ENCODE assay signal across 3 cellular contexts in the genomic region with DNA sequence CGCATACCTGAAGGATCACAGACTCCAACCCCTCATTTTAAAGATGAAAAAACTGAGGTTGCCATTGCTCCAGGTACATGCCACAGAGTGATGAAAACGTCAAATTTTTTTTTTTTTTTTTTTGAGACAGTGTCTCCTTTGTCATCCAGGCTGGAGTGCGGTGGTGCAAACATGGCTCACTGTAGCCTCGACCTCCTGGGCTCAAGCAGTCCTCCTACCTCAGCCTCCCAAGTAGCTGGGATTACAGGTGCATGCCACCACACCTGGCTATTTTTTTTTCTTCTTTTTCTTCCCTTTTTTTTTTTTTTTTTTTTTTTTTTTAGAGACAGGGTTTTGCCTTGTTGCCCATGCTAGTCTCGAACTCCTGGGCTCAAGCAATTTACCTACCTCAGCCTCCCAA. TPM values are rescaled to one million over a fixed set of nuclear protein-coding genes. Genes with fewer than 3 reads are reported as not detected.
"Had no signal": no experiment of that assay in that cellular context is flagged by ENCODE, and none has a peak within 500 bp of the region (broad histone marks: within the 10 kb centered on the region; RNA-seq: fewer than 3 reads in every experiment).

No MANE protein-coding gene starts in this region.

RNA-seq across cellular contexts. Expression of a gene that starts 32.5 kb away (rescaled TPM):
- total RNA-seq: HT-29, PC-3 had no signal
- polyA plus RNA-seq: IgD-negative memory B cell had no signal
